12 cellular contexts compared by ENCODE assay signal in genomic region chr12:106106129-106106566, GRCh38. TPM values are rescaled to one million over a fixed set of nuclear protein-coding genes. Genes with fewer than 3 reads are reported as not detected.
DNase-seq lines count a peak whose midpoint lies in the region; ATAC-seq, FAIRE-seq and TF ChIP-seq lines count a peak whose summit lies in the region.
"Had no signal": no experiment of that assay in that cellular context is flagged by ENCODE, and none has a peak within 500 bp of the region (broad histone marks: within the 10 kb centered on the region; RNA-seq: fewer than 3 reads in every experiment).

No MANE protein-coding gene starts in this region.

- ATAC-seq in heart left ventricle: peak; percentile 56 to 67 (median 63)
- no peak for ATAC-seq in thoracic aorta (ENCODE audit: insufficient number of reproducible peaks, low FRiP score, low read depth)
- no peak for ATAC-seq in HG02884 (IDR thresholded peaks at IDR 0.05; ENCODE audit: unreplicated experiment)

- intact Hi-C loops in heart left ventricle (cut with DNase I): no loop called here

- peak overlapping the region; percentile 30 to 99 (median 80) for H3K27ac ChIP-seq in heart left ventricle
- peak overlapping the region; percentile 80 to 88 for H3K27ac ChIP-seq in thoracic aorta

- POLR2A ChIA-PET in GM10248 (lab: Yijun Ruan, JAX): no interaction called here

- H3K36me3 ChIP-seq in heart left ventricle (peaks cover 0 to 27% (median 6%) of the 10 kb centered on the region in 9 donors), thoracic aorta (no peaks in the 10 kb centered on the region)
- H3K36me3 ChIP-seq: transverse colon had no signal

- DNase-seq in NCI-H1417 (lab: John Stamatoyannopoulos, UW) (peak; percentile 13 to 67 (median 63)), NCI-H1417 treated with DMSO at 0.1 percent for 48 hours (lab: John Stamatoyannopoulos, UW) (no peak), SK-N-DZ (ENCODE audit: low spot score) (peak; percentile 83), heart left ventricle (no peak), thoracic aorta (ENCODE audit: low spot score) (no peak), HTR-8/SVneo (ENCODE audit: insufficient read length, low spot score) (no peak), GM10248 (ENCODE audit: extremely low spot score) (no peak)
- DNase-seq: 8988T, activated T-cell treated with anti-CD3 and anti-CD28 coated beads for 4 hours, H9, transverse colon had no signal

- no peak for TF ChIP-seq POLR2A in heart left ventricle (IDR thresholded peaks at IDR 0.05)

- TF ChIP-seq CTCF in heart left ventricle (IDR thresholded peaks at IDR 0.05) (no peak), thoracic aorta (IDR thresholded peaks at IDR 0.05) (no peak), GM10248 (IDR thresholded peaks at IDR 0.05; ENCODE audit: control extremely low read depth, extremely low read depth, low read depth, missing control alignments) (no peak)

- 28 to 41% (median 33%) methylated on average over 4 of the region's 4 CpGs for WGBS in heart left ventricle, 4 donors

- H3K27me3 ChIP-seq in heart left ventricle: no peaks in the 10 kb centered on the region
- no peaks in the 10 kb centered on the region for H3K27me3 ChIP-seq in thoracic aorta (replicated peaks; ENCODE audit: insufficient read depth)
- H3K27me3 ChIP-seq: transverse colon had no signal

- FAIRE-seq in HTR-8/SVneo (lab: Jason Lieb, UNC): no peak

- no peak overlapping the region for H3K4me3 ChIP-seq in heart left ventricle
- no peak overlapping the region for H3K4me3 ChIP-seq in thoracic aorta
- H3K4me3 ChIP-seq: transverse colon had no signal

- H3K4me1 ChIP-seq in heart left ventricle (peaks cover 13 to 97% (median 75%) of the 10 kb centered on the region in 12 donors), thoracic aorta (ENCODE audit: control insufficient read depth in 1 of 2, low read depth in 2 of 2) (peaks cover 46 to 96% of the 10 kb centered on the region in 2 donors)

- CTCF ChIA-PET in GM10248 (lab: Yijun Ruan, JAX): interaction anchor here (1.1 to 4.9 kb wide), 2 partner anchors 11 to 16 kb away, joined by 3 to 21 read pairs; no protein-coding TSS in a partner anchor

- no peaks in the 10 kb centered on the region for H3K9me3 ChIP-seq in heart left ventricle
- no peaks in the 10 kb centered on the region for H3K9me3 ChIP-seq in thoracic aorta
- H3K9me3 ChIP-seq: transverse colon had no signal

RNA-seq across cellular contexts. Expression of gene NUAK1, which starts 32.6 kb away (rescaled TPM):
- polyA plus RNA-seq in SK-N-DZ (2014; cell fraction: cytosol; rRNA removed): 7.1 and 9.0 TPM in 2 replicates
- polyA plus RNA-seq in SK-N-DZ (2014; cell fraction: nucleus; rRNA removed): 2.6 and 2.9 TPM in 2 replicates
- total RNA-seq in heart left ventricle: 10 to 100 TPM; 34.7 to 50.7 (median 39.8) TPM
- 10 to 100 TPM; 10.5 to 21.5 TPM for polyA plus RNA-seq in heart left ventricle
- total RNA-seq in thoracic aorta: 10 to 100 TPM; 20.0 to 31.4 TPM

Comparison
In these comparisons a context has a peak if more than half of its experiments do, and no peak if none do; other contexts are left out.
1. DNase-seq: peak in NCI-H1417 (3 of 3) and SK-N-DZ (single experiment); none in NCI-H1417 treated with DMSO at 0.1 percent for 48 hours (single experiment), heart left ventricle (0 of 5), thoracic aorta (single experiment), HTR-8/SVneo (single experiment) and GM10248 (single experiment).
2. ATAC-seq: peak in heart left ventricle (4 of 4); none in thoracic aorta (single experiment) and HG02884 (single experiment).